ENCODE assay signal across 8 cellular contexts in the genomic region with DNA sequence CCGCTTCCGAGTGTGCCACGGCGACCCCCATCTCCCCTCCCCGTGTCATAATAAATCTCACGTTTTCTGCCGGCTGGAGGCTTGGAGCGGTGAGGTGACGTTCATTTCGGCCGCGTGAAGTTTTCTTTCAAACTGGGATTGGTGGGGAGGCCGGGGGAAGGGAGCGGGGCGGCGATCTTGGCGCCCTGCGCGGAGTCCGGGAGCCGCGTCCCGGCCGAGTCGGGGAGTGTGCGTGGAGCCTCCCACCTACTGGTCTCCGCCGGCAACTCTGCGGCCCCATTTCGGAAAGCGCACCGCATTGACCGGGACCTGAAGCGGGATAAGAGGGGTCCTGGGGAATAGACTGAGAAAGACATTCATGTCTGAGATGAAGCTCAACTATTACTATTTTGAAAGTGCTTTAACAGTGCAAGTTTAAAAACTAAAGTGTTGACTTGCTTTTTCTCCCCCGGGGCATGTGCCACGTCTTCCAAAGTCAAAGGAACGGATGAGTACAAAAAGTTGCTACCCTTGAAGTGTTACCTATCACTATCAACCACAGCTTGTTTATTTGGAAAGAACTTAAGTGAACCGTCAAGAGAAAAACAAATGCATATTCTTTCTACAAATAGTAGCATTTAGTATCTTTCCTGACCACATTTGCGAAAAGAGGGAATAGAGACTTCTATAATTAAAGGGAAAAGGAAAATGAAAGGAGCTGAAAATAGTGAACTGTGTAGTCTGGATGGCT. TPM values are rescaled to one million over a fixed set of nuclear protein-coding genes. Genes with fewer than 3 reads are reported as not detected.
DNase-seq lines count a peak whose midpoint lies in the region; ATAC-seq and TF ChIP-seq lines count a peak whose summit lies in the region.

No MANE protein-coding gene starts in this region.

- H3K27ac Mint-ChIP-seq in activated naive CD4-positive, alpha-beta T cell treated with anti-CD3 and anti-CD28 coated beads, Interleukin-2, amount 50 U/mL, for 72 hours, result peak overlapping the region in 1 of 2 donors; percentile 42

- no peaks in the 10 kb centered on the region for H3K9me3 ChIP-seq in neutrophil

- H3K36me3 ChIP-seq in neutrophil, result no peaks in the 10 kb centered on the region

- H3K27me3 ChIP-seq in neutrophil, result peaks cover 21% of the 10 kb centered on the region

- H3K27ac ChIP-seq in neutrophil, result no peak overlapping the region

- peak; percentile 18 for ATAC-seq in HG02884 (IDR thresholded peaks at IDR 0.05; ENCODE audit: unreplicated experiment)
- peak; percentile 34 to 57 for ATAC-seq in activated naive CD4-positive, alpha-beta T cell treated with anti-CD3 and anti-CD28 coated beads, Interleukin-2, amount 50 U/mL, for 72 hours

- peak overlapping the region; percentile 72 for H3K4me3 ChIP-seq in AG10803 (ENCODE audit: low read length)
- H3K4me3 ChIP-seq in neutrophil (ENCODE audit: low read depth in 1 of 2, low read length in 1 of 2), result peak overlapping the region; percentile 63 to 65

- H3K9me3 Mint-ChIP-seq in activated naive CD4-positive, alpha-beta T cell treated with anti-CD3 and anti-CD28 coated beads, Interleukin-2, amount 50 U/mL, for 72 hours, result no peaks in the 10 kb centered on the region

- peak; percentile 1 for TF ChIP-seq POLR2A in GM15510 (IDR thresholded peaks at IDR 0.05; ENCODE audit: borderline replicate concordance, extremely low read depth, insufficient read length)

- DNase-seq in AG10803 (ENCODE audit: low read depth) (peak; percentile 73), NCI-H226 (peak; percentile 30), glomerular visceral epithelial cell (ENCODE audit: extremely low spot score) (peak; percentile 73), NOMO-1 (lab: John Stamatoyannopoulos, UW; ENCODE audit: unreplicated experiment in 2 of 2) (no peak)
- DNase-seq in activated naive CD4-positive, alpha-beta T cell treated with anti-CD3 and anti-CD28 coated beads, Interleukin-2, amount 50 U/mL, for 72 hours (ENCODE audit: low spot score in 2 of 2), result peak in 1 of 2 donors; percentile 15

- H3K4me1 ChIP-seq in neutrophil (ENCODE audit: control insufficient read depth in 1 of 2, insufficient read depth in 1 of 2, low read depth in 1 of 2, low read length in 1 of 2), result peaks cover 28 to 29% of the 10 kb centered on the region in 2 experiments

- H3K36me3 Mint-ChIP-seq in activated naive CD4-positive, alpha-beta T cell treated with anti-CD3 and anti-CD28 coated beads, Interleukin-2, amount 50 U/mL, for 72 hours, result peaks cover 6% of the 10 kb centered on the region in 2 donors

- TF ChIP-seq CTCF in AG10803 (conservative IDR thresholded peaks at IDR 0.05; ENCODE audit: low read length) (peak; percentile 44), neutrophil (IDR thresholded peaks at IDR 0.05) (no peak)

RNA-seq across cellular contexts. Expression of a gene that starts 0.8 kb away (rescaled TPM):
- total RNA-seq in activated naive CD4-positive, alpha-beta T cell treated with anti-CD3 and anti-CD28 coated beads, Interleukin-2, amount 50 U/mL, for 72 hours, result 1 to 10 TPM; 1.8 to 8.9 TPM

Comparison
In these comparisons a context has a peak if more than half of its experiments do, and no peak if none do; other contexts are left out.
1. DNase-seq: peak in AG10803 (single experiment), NCI-H226 (single experiment) and glomerular visceral epithelial cell (single experiment); none in NOMO-1 (0 of 2).